ENCODE assay signal across 16 cellular contexts in the genomic region with DNA sequence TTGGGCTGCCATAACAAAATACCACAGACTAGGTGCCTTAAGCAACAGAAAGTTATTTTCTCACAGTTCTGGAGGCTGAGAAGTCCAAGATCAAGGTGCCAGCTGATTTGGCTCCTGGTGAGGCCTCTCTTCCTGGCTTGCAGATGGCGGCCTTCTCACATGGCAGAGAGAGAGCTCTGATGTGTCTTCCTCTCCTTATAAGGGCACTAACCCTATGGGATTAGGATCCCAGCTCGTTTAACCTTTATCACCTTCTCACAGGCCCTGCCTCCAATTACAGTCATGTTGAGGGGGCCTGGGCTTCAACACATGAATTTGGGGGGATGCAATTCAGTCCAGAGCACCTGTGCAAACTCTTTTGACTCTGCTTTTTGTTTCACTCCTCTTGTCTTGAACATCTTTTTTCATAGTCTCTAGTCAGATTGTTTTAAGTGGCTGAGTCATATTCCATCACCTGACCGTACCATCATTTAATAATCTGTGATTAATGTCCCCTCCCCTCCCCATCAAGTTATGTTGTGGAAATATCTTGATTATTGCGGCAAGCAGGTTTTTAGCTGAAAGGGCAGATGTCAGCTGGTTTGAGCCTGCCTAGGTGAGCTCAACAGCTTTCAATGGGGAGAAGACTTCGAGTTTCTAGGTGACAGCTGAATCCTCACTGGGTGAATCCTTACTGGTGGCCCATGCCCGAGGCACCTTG.
DNase-seq lines count a peak whose midpoint lies in the region; ATAC-seq and TF ChIP-seq lines count a peak whose summit lies in the region.
"Had no signal": no experiment of that assay in that cellular context is flagged by ENCODE, and none has a peak within 500 bp of the region (broad histone marks: within the 10 kb centered on the region; RNA-seq: fewer than 3 reads in every experiment).

No MANE protein-coding gene starts in this region.

- H3K27ac Mint-ChIP-seq in activated T-cell treated with anti-CD3 and anti-CD28 coated beads, Interleukin-2, amount 50 U/mL, for 24 hours = peak overlapping the region; percentile 3
- peak overlapping the region; percentile 83 for H3K27ac Mint-ChIP-seq in type B pancreatic cell
- H3K27ac Mint-ChIP-seq: CD4-positive, alpha-beta T cell had no signal

- DNase-seq in activated T-cell treated with anti-CD3 and anti-CD28 coated beads, Interleukin-2, amount 50 U/mL, for 24 hours = peak; percentile 9
- no peak for DNase-seq in activated T-cell treated with anti-CD3 and anti-CD28 coated beads, Interleukin-2, amount 50 U/mL, for 1 hour
- DNase-seq in foreskin keratinocyte (peak; percentile 59 to 78), type B pancreatic cell (ENCODE audit: extremely low spot score, unreplicated experiment) (no peak), AG08395 (ENCODE audit: low spot score) (no peak)
- DNase-seq: Calu3; CD4-positive, alpha-beta T cell; KBM-7; NCI-H1092 treated with DMSO at 0.1 percent for 48 hours; NCI-H1694; NCI-H446 treated with DMSO at 0.1 percent for 48 hours; NCI-H748 treated with DMSO at 0.1 percent for 48 hours; PC-3 had no signal

- H3K27ac ChIP-seq in VCaP = peak overlapping the region; percentile 88
- no peak overlapping the region for H3K27ac ChIP-seq in foreskin keratinocyte

- peak; percentile 63 for ATAC-seq in foreskin keratinocyte
- no peak for ATAC-seq in GM18519 (IDR thresholded peaks at IDR 0.05; ENCODE audit: low FRiP score, unreplicated experiment)
- ATAC-seq in HG03442 (IDR thresholded peaks at IDR 0.05; ENCODE audit: unreplicated experiment) = no peak
- ATAC-seq: PC-3 had no signal

- H3K4me1 ChIP-seq in foreskin keratinocyte = peaks cover 18% of the 10 kb centered on the region

- H3K36me3 Mint-ChIP-seq in activated T-cell treated with anti-CD3 and anti-CD28 coated beads, Interleukin-2, amount 50 U/mL, for 24 hours (ENCODE audit: low read depth) = no peaks in the 10 kb centered on the region
- no peaks in the 10 kb centered on the region for H3K36me3 Mint-ChIP-seq in type B pancreatic cell

- no peaks in the 10 kb centered on the region for H3K27me3 Mint-ChIP-seq in activated T-cell treated with anti-CD3 and anti-CD28 coated beads, Interleukin-2, amount 50 U/mL, for 24 hours
- no peaks in the 10 kb centered on the region for H3K27me3 Mint-ChIP-seq in type B pancreatic cell
- H3K27me3 Mint-ChIP-seq: CD4-positive, alpha-beta T cell had no signal

- no peaks in the 10 kb centered on the region for H3K27me3 ChIP-seq in foreskin keratinocyte

- H3K4me3 Mint-ChIP-seq in activated T-cell treated with anti-CD3 and anti-CD28 coated beads, Interleukin-2, amount 50 U/mL, for 24 hours = no peak overlapping the region
- peak overlapping the region; percentile 23 for H3K4me3 Mint-ChIP-seq in type B pancreatic cell
- H3K4me3 Mint-ChIP-seq: CD4-positive, alpha-beta T cell had no signal

- TF ChIP-seq CTCF in VCaP (conservative IDR thresholded peaks at IDR 0.05) (no peak), foreskin keratinocyte (conservative IDR thresholded peaks at IDR 0.05) (no peak), type B pancreatic cell (conservative IDR thresholded peaks at IDR 0.05) (no peak)

- no peaks in the 10 kb centered on the region for H3K9me3 Mint-ChIP-seq in activated T-cell treated with anti-CD3 and anti-CD28 coated beads, Interleukin-2, amount 50 U/mL, for 24 hours
- no peaks in the 10 kb centered on the region for H3K9me3 Mint-ChIP-seq in type B pancreatic cell
- H3K9me3 Mint-ChIP-seq: CD4-positive, alpha-beta T cell had no signal

- no peaks in the 10 kb centered on the region for H3K4me1 Mint-ChIP-seq in activated T-cell treated with anti-CD3 and anti-CD28 coated beads, Interleukin-2, amount 50 U/mL, for 24 hours (ENCODE audit: low read depth)
- peaks cover 34% of the 10 kb centered on the region for H3K4me1 Mint-ChIP-seq in type B pancreatic cell (ENCODE audit: unreplicated experiment)

Comparison
In these comparisons a context has a peak if more than half of its experiments do, and no peak if none do; other contexts are left out.
1. DNase-seq: peak in activated T-cell treated with anti-CD3 and anti-CD28 coated beads, Interleukin-2, amount 50 U/mL, for 24 hours (single experiment) and foreskin keratinocyte (2 of 2); none in activated T-cell treated with anti-CD3 and anti-CD28 coated beads, Interleukin-2, amount 50 U/mL, for 1 hour (single experiment), type B pancreatic cell (single experiment) and AG08395 (single experiment).